In the genomic region with DNA sequence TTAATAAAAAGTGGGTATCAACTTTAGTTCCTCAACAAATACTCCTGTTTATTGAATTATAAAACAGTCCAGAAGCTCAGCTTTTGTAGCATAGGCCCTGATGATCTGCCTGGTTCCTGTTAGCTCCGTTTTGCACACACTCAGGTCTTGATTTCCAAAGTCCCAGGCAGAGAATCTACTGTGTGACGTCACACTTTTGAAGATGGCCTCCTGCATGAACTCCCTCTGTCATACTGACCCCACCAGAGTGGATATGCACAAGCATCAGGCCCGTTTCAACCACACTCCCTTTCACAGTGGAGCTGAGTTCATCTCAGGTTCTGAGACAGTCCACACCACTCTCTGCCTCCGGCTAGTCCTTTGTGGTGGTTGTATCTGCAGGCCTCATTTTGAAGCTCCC, we compare ENCODE assay signal across 1 cellular context.
TF ChIP-seq lines count a peak whose summit lies in the region.

No MANE protein-coding gene starts in this region.

TF ChIP-seq in GM23338, 12 proteins besides CTCF, POLR2A, EP300 and RAD21 (continued from another document):
- TF ChIP-seq ZNF462 (CRISPR knock-in tag; IDR thresholded peaks at IDR 0.05) (no peak), EZH2 (IDR thresholded peaks at IDR 0.05; ENCODE audit: low read depth, unreplicated experiment) (no peak), ZNF114 (CRISPR knock-in tag; IDR thresholded peaks at IDR 0.05) (no peak), CREB1 (CRISPR knock-in tag; IDR thresholded peaks at IDR 0.05; ENCODE audit: low read depth) (no peak), POLR2AphosphoS5 (IDR thresholded peaks at IDR 0.05; ENCODE audit: low read depth) (no peak), STAT1 (IDR thresholded peaks at IDR 0.05; ENCODE audit: unreplicated experiment) (no peak), JUNB (IDR thresholded peaks at IDR 0.05; ENCODE audit: unreplicated experiment) (no peak)
- TF ChIP-seq, protein P1, sequence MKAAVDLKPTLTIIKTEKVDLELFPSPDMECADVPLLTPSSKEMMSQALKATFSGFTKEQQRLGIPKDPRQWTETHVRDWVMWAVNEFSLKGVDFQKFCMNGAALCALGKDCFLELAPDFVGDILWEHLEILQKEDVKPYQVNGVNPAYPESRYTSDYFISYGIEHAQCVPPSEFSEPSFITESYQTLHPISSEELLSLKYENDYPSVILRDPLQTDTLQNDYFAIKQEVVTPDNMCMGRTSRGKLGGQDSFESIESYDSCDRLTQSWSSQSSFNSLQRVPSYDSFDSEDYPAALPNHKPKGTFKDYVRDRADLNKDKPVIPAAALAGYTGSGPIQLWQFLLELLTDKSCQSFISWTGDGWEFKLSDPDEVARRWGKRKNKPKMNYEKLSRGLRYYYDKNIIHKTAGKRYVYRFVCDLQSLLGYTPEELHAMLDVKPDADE (IDR thresholded peaks at IDR 0.05) = no peak
